ENCODE assay signal across 20 cellular contexts in the genomic region with DNA sequence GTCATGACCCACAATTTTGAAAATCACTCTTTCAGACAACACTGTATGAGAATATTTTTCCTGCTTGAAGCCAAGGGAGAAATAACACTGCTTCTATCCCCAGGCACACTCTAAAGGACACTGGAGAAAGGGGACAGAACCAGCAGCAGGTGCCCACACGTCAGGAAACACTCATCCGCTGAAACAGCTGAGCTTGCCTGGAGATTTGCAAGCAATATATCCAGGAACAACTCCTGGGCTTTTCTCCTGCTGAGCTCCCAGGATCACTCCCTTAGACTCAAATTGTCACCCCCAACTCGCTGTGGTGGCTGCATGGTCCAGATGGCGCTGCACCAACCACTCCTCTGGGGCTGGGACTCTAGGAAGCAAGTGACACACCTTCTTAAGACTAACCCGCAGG.
DNase-seq lines count a peak whose midpoint lies in the region; TF ChIP-seq lines count a peak whose summit lies in the region.
"Had no signal": no experiment of that assay in that cellular context is flagged by ENCODE, and none has a peak within 500 bp of the region (broad histone marks: within the 10 kb centered on the region; RNA-seq: fewer than 3 reads in every experiment).

No MANE protein-coding gene starts in this region.

- intact Hi-C loops in CD14-positive monocyte (cut with micrococcal nuclease) = no loop called here

- POLR2A ChIA-PET in activated CD4-positive, alpha-beta T cell treated with anti-CD3 and anti-CD28 coated beads, Interleukin-2, amount 10 ng/mL, durations not matched to agents 7 days and 5 days (lab: Charles Lee) = interaction anchor here (1.8 kb wide), 1 partner anchor 186 kb away, joined by 8 read pairs; a partner anchor contains a TSS
- POLR2A ChIA-PET in activated CD4-positive, alpha-beta memory T cell treated with anti-CD3 and anti-CD28 coated beads, Interleukin-2, amount 10 ng/mL, durations not matched to agents 7 days and 5 days (lab: Charles Lee) = interaction anchor here (1.2 to 6.4 kb wide), 9 partner anchors 11 to 185 kb away, joined by 3 to 120 read pairs (median 16); a partner anchor contains a TSS

- peak overlapping the region; percentile 94 for H3K27ac Mint-ChIP-seq in activated CD4-positive, alpha-beta T cell treated with anti-CD3 and anti-CD28 coated beads, Interleukin-2, amount 10 ng/mL, durations not matched to agents 7 days and 5 days
- H3K27ac Mint-ChIP-seq in CD14-positive monocyte = peak overlapping the region in 4 of 7 donors; percentile 0 to 97 (median 95)
- peak overlapping the region; percentile 97 for H3K27ac Mint-ChIP-seq in activated CD4-positive, alpha-beta memory T cell treated with anti-CD3 and anti-CD28 coated beads, Interleukin-2, amount 10 ng/mL, durations not matched to agents 7 days and 5 days
- peak overlapping the region; percentile 41 to 96 (median 79) for H3K27ac Mint-ChIP-seq in immature natural killer cell
- H3K27ac Mint-ChIP-seq: B cell, H9 had no signal

- no peaks in the 10 kb centered on the region for H3K27me3 Mint-ChIP-seq in activated CD4-positive, alpha-beta T cell treated with anti-CD3 and anti-CD28 coated beads, Interleukin-2, amount 10 ng/mL, durations not matched to agents 7 days and 5 days
- H3K27me3 Mint-ChIP-seq in CD14-positive monocyte (ENCODE audit: low read depth in 3 of 3) (peaks cover 2 to 16% (median 6%) of the 10 kb centered on the region in 3 donors), immature natural killer cell (ENCODE audit: low read depth in 3 of 3) (peaks cover 0 to 2% (median 1%) of the 10 kb centered on the region in 3 donors)
- H3K27me3 Mint-ChIP-seq in activated CD4-positive, alpha-beta memory T cell treated with anti-CD3 and anti-CD28 coated beads, Interleukin-2, amount 10 ng/mL, durations not matched to agents 7 days and 5 days = no peaks in the 10 kb centered on the region

- H3K36me3 Mint-ChIP-seq in activated CD4-positive, alpha-beta T cell treated with anti-CD3 and anti-CD28 coated beads, Interleukin-2, amount 10 ng/mL, durations not matched to agents 7 days and 5 days (ENCODE audit: low read depth) = peaks cover 24% of the 10 kb centered on the region
- peaks cover 5% of the 10 kb centered on the region in 2 donors for H3K36me3 Mint-ChIP-seq in CD14-positive monocyte
- peaks cover 30% of the 10 kb centered on the region for H3K36me3 Mint-ChIP-seq in activated CD4-positive, alpha-beta memory T cell treated with anti-CD3 and anti-CD28 coated beads, Interleukin-2, amount 10 ng/mL, durations not matched to agents 7 days and 5 days (ENCODE audit: low read depth)
- peaks cover 0 to 27% (median 4%) of the 10 kb centered on the region in 3 donors for H3K36me3 Mint-ChIP-seq in immature natural killer cell
- H3K36me3 Mint-ChIP-seq: memory B cell had no signal

- TF ChIP-seq CTCF in CD14-positive monocyte (IDR thresholded peaks at IDR 0.05) = no peak

- peaks cover 13% of the 10 kb centered on the region for H3K9me3 Mint-ChIP-seq in activated CD4-positive, alpha-beta T cell treated with anti-CD3 and anti-CD28 coated beads, Interleukin-2, amount 10 ng/mL, durations not matched to agents 7 days and 5 days
- peaks cover 2 to 14% (median 4%) of the 10 kb centered on the region in 7 donors for H3K9me3 Mint-ChIP-seq in CD14-positive monocyte
- peaks cover 15% of the 10 kb centered on the region for H3K9me3 Mint-ChIP-seq in activated CD4-positive, alpha-beta memory T cell treated with anti-CD3 and anti-CD28 coated beads, Interleukin-2, amount 10 ng/mL, durations not matched to agents 7 days and 5 days
- no peaks in the 10 kb centered on the region for H3K9me3 Mint-ChIP-seq in immature natural killer cell
- H3K9me3 Mint-ChIP-seq: memory B cell had no signal

- no peak overlapping the region for H3K4me3 Mint-ChIP-seq in activated CD4-positive, alpha-beta T cell treated with anti-CD3 and anti-CD28 coated beads, Interleukin-2, amount 10 ng/mL, durations not matched to agents 7 days and 5 days
- H3K4me3 Mint-ChIP-seq in CD14-positive monocyte (no peak overlapping the region), immature natural killer cell (peak overlapping the region in 2 of 5 donors; percentile 10 to 19)
- H3K4me3 Mint-ChIP-seq in activated CD4-positive, alpha-beta memory T cell treated with anti-CD3 and anti-CD28 coated beads, Interleukin-2, amount 10 ng/mL, durations not matched to agents 7 days and 5 days = no peak overlapping the region
- H3K4me3 Mint-ChIP-seq: B cell; H9; memory B cell; T-helper 1 cell treated with Interleukin-12 subunit alpha and Interleukin-12 subunit beta and Interleukin-4 antibody, amounts not matched to agents 30 μg/mL and 1 μg/mL, for 36 hours had no signal

- CTCF ChIA-PET in activated CD4-positive, alpha-beta T cell treated with anti-CD3 and anti-CD28 coated beads, Interleukin-2, amount 10 ng/mL, durations not matched to agents 7 days and 5 days (lab: Charles Lee) = interaction anchor here (1.1 to 8.3 kb wide), 4 partner anchors 19 to 60 kb away, joined by 3 to 49 read pairs (median 4); no protein-coding TSS in a partner anchor
- CTCF ChIA-PET in activated CD4-positive, alpha-beta memory T cell treated with anti-CD3 and anti-CD28 coated beads, Interleukin-2, amount 10 ng/mL, durations not matched to agents 7 days and 5 days (lab: Charles Lee) = interaction anchor here (1.5 to 4.3 kb wide), 2 partner anchors 17 to 136 kb away, joined by 3 to 33 read pairs; no protein-coding TSS in a partner anchor

- no peak for DNase-seq in activated CD4-positive, alpha-beta T cell treated with anti-CD3 and anti-CD28 coated beads, Interleukin-2, amount 10 ng/mL, durations not matched to agents 7 days and 5 days
- DNase-seq in activated CD4-positive, alpha-beta T cell treated with anti-CD3 and anti-CD28 coated beads for 1 hour = no peak
- DNase-seq in CD14-positive monocyte (ENCODE audit: low spot score) (no peak), immature natural killer cell (no peak), AG08395 (ENCODE audit: low spot score) (no peak), medulla oblongata (ENCODE audit: extremely low spot score) (no peak), NCI-H2227 (lab: John Stamatoyannopoulos, UW; ENCODE audit: unreplicated experiment) (no peak)
- DNase-seq in activated CD4-positive, alpha-beta memory T cell treated with anti-CD3 and anti-CD28 coated beads, Interleukin-2, amount 10 ng/mL, durations not matched to agents 7 days and 5 days = no peak
- DNase-seq: activated CD4-positive, alpha-beta T cell treated with anti-CD3 and anti-CD28 coated beads, Interleukin-2, amount 50 U/mL, for 4 hours; brain microvascular endothelial cell; EL; foreskin melanocyte; H9; left colon; NCI-H1694; NCI-H526; stimulated activated CD4-positive, alpha-beta T cell treated with anti-CD3 and anti-CD28 coated beads, Interleukin-2, amount 100 ng/mL, for 24 hours had no signal

- H3K4me1 Mint-ChIP-seq in activated CD4-positive, alpha-beta T cell treated with anti-CD3 and anti-CD28 coated beads, Interleukin-2, amount 10 ng/mL, durations not matched to agents 7 days and 5 days = peaks cover 67% of the 10 kb centered on the region
- H3K4me1 Mint-ChIP-seq in CD14-positive monocyte = peaks cover 35% of the 10 kb centered on the region
- peaks cover 63% of the 10 kb centered on the region for H3K4me1 Mint-ChIP-seq in activated CD4-positive, alpha-beta memory T cell treated with anti-CD3 and anti-CD28 coated beads, Interleukin-2, amount 10 ng/mL, durations not matched to agents 7 days and 5 days
- H3K4me1 Mint-ChIP-seq in immature natural killer cell = peaks cover 43 to 46% of the 10 kb centered on the region in 2 donors
